In genomic region chr2:174964404-174964803, GRCh38 we compare ENCODE assay signal across 25 cellular contexts. TPM values are rescaled to one million over a fixed set of nuclear protein-coding genes. Genes with fewer than 3 reads are reported as not detected.
DNase-seq lines count a peak whose midpoint lies in the region; ATAC-seq, FAIRE-seq and TF ChIP-seq lines count a peak whose summit lies in the region.
"Had no signal": no experiment of that assay in that cellular context is flagged by ENCODE, and none has a peak within 500 bp of the region (broad histone marks: within the 10 kb centered on the region; RNA-seq: fewer than 3 reads in every experiment).

No MANE protein-coding gene starts in this region.

- intact Hi-C loops in IMR-90 (cut with micrococcal nuclease), result no loop called here

- no peak for TF ChIP-seq RAD21 in IMR-90 (IDR thresholded peaks at IDR 0.05; ENCODE audit: low read length)

- TF ChIP-seq POLR2A in IMR-90 (IDR thresholded peaks at IDR 0.05; ENCODE audit: low read depth, low read length) (no peak), Peyer's patch (IDR thresholded peaks at IDR 0.05) (no peak)

- H3K4me2 ChIP-seq in IMR-90 (ENCODE audit: low read depth, low read length) (no peak overlapping the region), astrocyte (ENCODE audit: low read length) (peak overlapping the region; percentile 61), skeletal muscle satellite cell (ENCODE audit: low read length) (no peak overlapping the region)

- dilution Hi-C loops in IMR-90 (cut with HindIII; ENCODE audit: low sequenced_read_pairs, unreplicated experiment), result no loop called here

- in situ Hi-C loops in IMR-90 (cut with MboI; ENCODE audit: low sequenced_read_pairs), result no loop called here

- no peak overlapping the region for H2AK9ac ChIP-seq in IMR-90 (replicated peaks; ENCODE audit: low read depth, low read length, poor library complexity)

- H3K27me3 ChIP-seq in IMR-90 (ENCODE audit: control insufficient read depth, insufficient read depth, low read length), result no peaks in the 10 kb centered on the region
- no peaks in the 10 kb centered on the region for H3K27me3 ChIP-seq in astrocyte (ENCODE audit: insufficient read depth, low read length)
- no peaks in the 10 kb centered on the region for H3K27me3 ChIP-seq in iPS-20b (ENCODE audit: insufficient read depth, low read length)
- H3K27me3 ChIP-seq in skeletal muscle satellite cell (ENCODE audit: control insufficient read depth, insufficient read depth, low read length), result no peaks in the 10 kb centered on the region
- no peaks in the 10 kb centered on the region for H3K27me3 ChIP-seq in Peyer's patch
- H3K27me3 ChIP-seq: adrenal gland, hepatocyte, transverse colon had no signal

- peak overlapping the region; percentile 63; the same call in 1 of the 3 replicates for H2BK15ac ChIP-seq in IMR-90 (ENCODE audit: low read depth, low read length)

- no peaks in the 10 kb centered on the region for H3K79me2 ChIP-seq in astrocyte (ENCODE audit: insufficient read depth, low read length)
- H3K79me2 ChIP-seq: hepatocyte had no signal

- H3K4ac ChIP-seq in IMR-90 (ENCODE audit: low read depth, low read length), result no peak overlapping the region

- peaks cover 3% of the 10 kb centered on the region for H3K9me3 Mint-ChIP-seq in astrocyte (ENCODE audit: unreplicated experiment)
- H3K9me3 Mint-ChIP-seq: activated CD4-positive, alpha-beta memory T cell treated with anti-CD3 and anti-CD28 coated beads for 36 hours; neural crest cell had no signal

- H3K9ac ChIP-seq in IMR-90 (ENCODE audit: low read depth, low read length) (no peak overlapping the region), astrocyte (ENCODE audit: low read length) (peak overlapping the region; percentile 19), iPS-20b (ENCODE audit: low read depth, low read length) (peak overlapping the region; percentile 43), skeletal muscle satellite cell (ENCODE audit: low read depth, low read length) (peak overlapping the region; percentile 10)

- no peak overlapping the region for H3K14ac ChIP-seq in IMR-90 (replicated peaks; ENCODE audit: low read depth, low read length)

- no peak for FAIRE-seq in astrocyte (lab: Jason Lieb, UNC)

- H2AK5ac ChIP-seq in IMR-90 (ENCODE audit: low read depth, low read length), result no peak overlapping the region

- H3K56ac ChIP-seq in IMR-90 (ENCODE audit: extremely low read depth, insufficient read depth, low read length), result no peak overlapping the region

- no peak overlapping the region for H3K4me3 Mint-ChIP-seq in astrocyte (ENCODE audit: unreplicated experiment)
- H3K4me3 Mint-ChIP-seq: activated CD4-positive, alpha-beta memory T cell treated with anti-CD3 and anti-CD28 coated beads for 36 hours; neural crest cell had no signal

- DNase-seq in IMR-90 (no peak), astrocyte (ENCODE audit: low read depth) (no peak), Peyer's patch (no peak)
- DNase-seq in stimulated activated CD4-positive, alpha-beta T cell treated with anti-CD3 and anti-CD28 coated beads, Interleukin-4, amount 100 ng/mL, for 4 hours, result no peak
- DNase-seq: activated CD4-positive, alpha-beta memory T cell treated with anti-CD3 and anti-CD28 coated beads for 36 hours; activated gamma-delta T cell; adrenal gland; dermis blood vessel endothelial cell; DMS79 treated with DMSO at 0.1 percent for 48 hours; foreskin fibroblast; left cardiac atrium; mesenchymal stem cell; NCI-H774; OCI-M1; psoas muscle; SHP77; stimulated activated naive CD8-positive, alpha-beta T cell treated with anti-CD3 and anti-CD28 coated beads, Interleukin-15, Interleukin-2, amounts not matched to agents 100 U/mL and 50 U/mL, for 24 hours; T-helper 2 cell; transverse colon had no signal

- WGBS in IMR-90 (ENCODE audit: extremely low coverage in 2 of 2, insufficient read length in 1 of 2), 2 experiments, result no CpG with 5 or more reads among the region's 2 CpGs

- H3K79me1 ChIP-seq in IMR-90 (ENCODE audit: low read depth in 1 of 2, low read length in 2 of 2), result peaks cover 2 to 7% of the 10 kb centered on the region in 2 experiments; a peak in 3 of 4 replicates

- TF ChIP-seq CTCF in IMR-90 (conservative IDR thresholded peaks at IDR 0.05; ENCODE audit: low read depth, low read length) (no peak), astrocyte (IDR thresholded peaks at IDR 0.05; ENCODE audit: insufficient read depth, low read depth, low read length) (no peak), Peyer's patch (IDR thresholded peaks at IDR 0.05) (no peak)

- H3K27me3 Mint-ChIP-seq in astrocyte (ENCODE audit: low read depth, unreplicated experiment), result no peaks in the 10 kb centered on the region

- H2BK20ac ChIP-seq in IMR-90 (ENCODE audit: low read depth, low read length), result no peak overlapping the region

- no peak overlapping the region for H3K4me3 ChIP-seq in IMR-90 (ENCODE audit: insufficient read depth, low read depth, low read length)
- no peak overlapping the region for H3K4me3 ChIP-seq in astrocyte (ENCODE audit: insufficient read depth, low read depth, low read length)
- peak overlapping the region; percentile 36 for H3K4me3 ChIP-seq in iPS-20b (ENCODE audit: low read length)
- no peak overlapping the region for H3K4me3 ChIP-seq in skeletal muscle satellite cell (ENCODE audit: low read length)
- no peak overlapping the region for H3K4me3 ChIP-seq in Peyer's patch
- H3K4me3 ChIP-seq: adrenal gland, hepatocyte, psoas muscle, skin epidermis, transverse colon had no signal

- H2BK120ac ChIP-seq in IMR-90 (ENCODE audit: low read depth, low read length), result peak overlapping the region; percentile 38

- POLR2A ChIA-PET in IMR-90 (lab: Charles Lee; ENCODE audit: unreplicated experiment), result no interaction called here

- H3K27ac Mint-ChIP-seq in astrocyte (ENCODE audit: unreplicated experiment), result no peak overlapping the region
- H3K27ac Mint-ChIP-seq: activated CD4-positive, alpha-beta memory T cell treated with anti-CD3 and anti-CD28 coated beads for 36 hours had no signal

- H4K5ac ChIP-seq in IMR-90 (ENCODE audit: low read depth, low read length), result peak overlapping the region; percentile 7; the same call in 1 of the 2 replicates

- H4K91ac ChIP-seq in IMR-90 (ENCODE audit: insufficient read depth, low read depth, low read length), result no peak overlapping the region

- H3K27ac ChIP-seq in IMR-90 (ENCODE audit: insufficient read depth, low read length), result no peak overlapping the region
- H3K27ac ChIP-seq in astrocyte (ENCODE audit: low read depth, low read length), result no peak overlapping the region
- H3K27ac ChIP-seq in iPS-20b (ENCODE audit: low read length), result peak overlapping the region; percentile 91
- no peak overlapping the region for H3K27ac ChIP-seq in Peyer's patch
- H3K27ac ChIP-seq: adrenal gland, psoas muscle, skin epidermis, transverse colon had no signal

- H4K20me1 ChIP-seq in IMR-90 (ENCODE audit: insufficient read depth, low read length), result no peaks in the 10 kb centered on the region
- H4K20me1 ChIP-seq in astrocyte (ENCODE audit: insufficient read depth, low read length), result no peaks in the 10 kb centered on the region

- H3K9me3 ChIP-seq in IMR-90 (ENCODE audit: control insufficient read depth, insufficient read depth, low read length) (no peaks in the 10 kb centered on the region), astrocyte (ENCODE audit: insufficient read depth, low read depth, low read length) (no peaks in the 10 kb centered on the region), iPS-20b (ENCODE audit: insufficient read depth, low read depth, low read length) (no peaks in the 10 kb centered on the region), skeletal muscle satellite cell (replicated peaks; ENCODE audit: low read length) (no peaks in the 10 kb centered on the region), Peyer's patch (no peaks in the 10 kb centered on the region)
- H3K9me3 ChIP-seq: adrenal gland, psoas muscle, transverse colon had no signal

- BruUV-seq in IMR-90 (replicated peaks; lab: Mats Ljungman, UMichigan), result no TSS peak

- H3K36me3 ChIP-seq in IMR-90 (ENCODE audit: control insufficient read depth, insufficient read depth, low read length), result no peaks in the 10 kb centered on the region
- no peaks in the 10 kb centered on the region for H3K36me3 ChIP-seq in astrocyte (ENCODE audit: insufficient read depth, low read length)
- no peaks in the 10 kb centered on the region for H3K36me3 ChIP-seq in iPS-20b (ENCODE audit: insufficient read depth, low read depth, low read length)
- H3K36me3 ChIP-seq in skeletal muscle satellite cell (ENCODE audit: insufficient read depth, low read length), result no peaks in the 10 kb centered on the region
- no peaks in the 10 kb centered on the region for H3K36me3 ChIP-seq in Peyer's patch
- H3K36me3 ChIP-seq: adrenal gland, transverse colon had no signal

- no peaks in the 10 kb centered on the region for H3K9me1 ChIP-seq in IMR-90 (ENCODE audit: insufficient read depth, low read length)

- no peak overlapping the region for H3K23ac ChIP-seq in IMR-90 (ENCODE audit: low read depth, low read length)

- H3K4me1 ChIP-seq in IMR-90 (ENCODE audit: control insufficient read depth, insufficient read depth, low read length), result peaks cover 4% of the 10 kb centered on the region
- H3K4me1 ChIP-seq in astrocyte (ENCODE audit: insufficient read depth, low read length), result peaks cover 25% of the 10 kb centered on the region
- H3K4me1 ChIP-seq in iPS-20b (ENCODE audit: insufficient read depth, low read length), result peaks cover 54% of the 10 kb centered on the region
- peaks cover 23% of the 10 kb centered on the region for H3K4me1 ChIP-seq in skeletal muscle satellite cell (ENCODE audit: control insufficient read depth, insufficient read depth, low read length)
- H3K4me1 ChIP-seq in Peyer's patch, result no peaks in the 10 kb centered on the region

- no peak overlapping the region; a peak in 1 of 4 replicates for H4K8ac ChIP-seq in IMR-90 (ENCODE audit: low read depth in 2 of 2, low read length in 2 of 2)

- H3K36me3 Mint-ChIP-seq in astrocyte (ENCODE audit: low read depth, unreplicated experiment), result peaks cover 2% of the 10 kb centered on the region
- H3K36me3 Mint-ChIP-seq: activated CD4-positive, alpha-beta memory T cell treated with anti-CD3 and anti-CD28 coated beads for 36 hours had no signal

- CTCF ChIA-PET in IMR-90 (lab: Yijun Ruan, JAX), result no interaction called here

- peak overlapping the region; percentile 4 for H2BK5ac ChIP-seq in IMR-90 (ENCODE audit: low read depth, low read length, poor library complexity, severe bottlenecking)

- H3K18ac ChIP-seq in IMR-90 (ENCODE audit: low read depth, low read length), result peak overlapping the region; percentile 35; the same call in 1 of the 2 replicates

- H2AFZ ChIP-seq in IMR-90 (replicated peaks; ENCODE audit: low read length, poor library complexity) (no peak overlapping the region), astrocyte (ENCODE audit: low read depth, low read length) (peak overlapping the region; percentile 15)
- H2AFZ ChIP-seq: hepatocyte had no signal

- H3K4me1 Mint-ChIP-seq in astrocyte (ENCODE audit: low read depth, unreplicated experiment), result peaks cover 37% of the 10 kb centered on the region

- no peak for ATAC-seq in IMR-90 (ENCODE audit: low read depth)
- no peak for ATAC-seq in GM18868 (IDR thresholded peaks at IDR 0.05; ENCODE audit: unreplicated experiment)
- ATAC-seq: left cardiac atrium; psoas muscle; stimulated activated naive CD8-positive, alpha-beta T cell treated with anti-CD3 and anti-CD28 coated beads, Interleukin-15, Interleukin-2, amounts not matched to agents 100 U/mL and 50 U/mL, for 24 hours had no signal

RNA-seq across cellular contexts. Expression of gene CHN1, which starts 40.8 kb away (rescaled TPM):
- 54.4 and 58.4 TPM in 2 replicates for total RNA-seq in IMR-90 (2012; rRNA removed)
- polyA plus RNA-seq in IMR-90 (2012; rRNA removed), result 65.3 and 66.9 TPM in 2 replicates
- 19.4 and 37.8 TPM in 2 replicates for polyA plus RNA-seq in IMR-90 (2012; cell fraction: cytosol; rRNA removed)
- polyA plus RNA-seq in IMR-90 (2012; cell fraction: nucleus; rRNA removed; ENCODE audit: low replicate concordance), result 4.6 and 47.5 TPM in 2 replicates
- 23.9 and 28.8 TPM in 2 replicates for total RNA-seq in astrocyte
- total RNA-seq in skeletal muscle satellite cell (2012; rRNA removed), result 13.7 and 23.2 TPM in 2 replicates
- 10 to 100 TPM in 2 of 4 donors, 1 to 10 TPM in 2; 3.4 to 60.2 (median 7.1) TPM for total RNA-seq in Peyer's patch
